ENCODE assay signal across 1 cellular context in the genomic region with DNA sequence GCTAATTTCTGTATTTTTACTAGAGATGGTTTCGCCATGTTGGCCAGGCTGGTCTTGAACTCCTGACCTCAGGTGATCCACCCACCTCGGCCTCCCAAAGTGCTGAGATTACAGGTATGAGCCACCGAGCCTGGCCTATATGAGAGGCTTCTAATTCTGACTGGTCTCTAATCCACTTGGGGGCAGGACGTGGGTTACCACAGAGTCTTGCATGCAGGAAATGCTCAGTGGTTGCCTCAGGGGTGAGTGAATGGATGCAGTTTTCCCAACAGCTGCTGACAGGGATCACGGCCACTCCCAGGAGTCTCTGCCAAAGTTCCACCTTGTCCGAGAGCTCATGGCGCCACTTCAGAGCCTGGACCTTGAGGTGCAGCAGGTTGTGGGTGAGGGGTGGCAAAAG.
TF ChIP-seq lines count a peak whose summit lies in the region.

No MANE protein-coding gene starts in this region.

TF ChIP-seq in IMR-90, 13 proteins besides CTCF, POLR2A, EP300 and RAD21:
- TF ChIP-seq MAZ (IDR thresholded peaks at IDR 0.05; ENCODE audit: borderline replicate concordance, low read depth, low read length), result no peak
- TF ChIP-seq NFE2L2 (IDR thresholded peaks at IDR 0.05; ENCODE audit: low read depth, low read length), result no peak
TF ChIP-seq in IMR-90: peak in this region for 0.
